17 cellular contexts compared by ENCODE assay signal in genomic region chr5:96121362-96121761, GRCh38.
A peak's percentile ranks its signal among the peaks of the same experiment; 100 is the strongest.
DNase-seq lines count a peak whose midpoint lies in the region; ATAC-seq and TF ChIP-seq lines count a peak whose summit lies in the region.
"Had no signal": no experiment of that assay in that cellular context is flagged by ENCODE, and none has a peak within 500 bp of the region (broad histone marks: within the 10 kb centered on the region; RNA-seq: fewer than 3 reads in every experiment).

No MANE protein-coding gene starts in this region.

- TF ChIP-seq POLR2A in body of pancreas (IDR thresholded peaks at IDR 0.05), result no peak

- no peaks in the 10 kb centered on the region for H3F3A ChIP-seq in PC-3 (ENCODE audit: low read length, unreplicated experiment)

- no peak overlapping the region for H3K9ac ChIP-seq in PC-3 (ENCODE audit: low read length)

- no peak overlapping the region for H3K4me3 Mint-ChIP-seq in HFFc6
- peak overlapping the region; percentile 40 for H3K4me3 Mint-ChIP-seq in progenitor cell of endocrine pancreas (ENCODE audit: low read depth)
- H3K4me3 Mint-ChIP-seq: CD14-positive monocyte had no signal

- H2AFZ ChIP-seq in PC-3 (ENCODE audit: low read length), result no peak overlapping the region

- DNase-seq in HFFc6, result no peak
- no peak for DNase-seq in body of pancreas
- peak; percentile 35 for DNase-seq in fibroblast of peridontal ligament (ENCODE audit: extremely low read depth)
- DNase-seq in progenitor cell of endocrine pancreas (ENCODE audit: low spot score, unreplicated experiment), result no peak
- no peak for DNase-seq in PC-3
- DNase-seq: DMS79 treated with DMSO at 0.1 percent for 48 hours, NCI-H1105 treated with DMSO at 0.1 percent for 48 hours, NCI-H1694, NCI-H226, NCI-H524, NCI-H82, SJCRH30 had no signal

- H3K27ac ChIP-seq in body of pancreas (no peak overlapping the region), PC-3 (ENCODE audit: low read length) (no peak overlapping the region)
- H3K27ac ChIP-seq: RWPE1, SJCRH30 had no signal

- WGBS in body of pancreas, 2 donors, result 21 to 27% methylated on average over 2 of the region's 2 CpGs

- CTCF ChIA-PET in PC-3 (lab: Charles Lee), result no interaction called here

- ATAC-seq in body of pancreas (peak; percentile 20), HG02759 (IDR thresholded peaks at IDR 0.05; ENCODE audit: unreplicated experiment) (no peak), PC-3 (no peak), HG03565 (IDR thresholded peaks at IDR 0.05; ENCODE audit: unreplicated experiment) (no peak)

- no peaks in the 10 kb centered on the region for H3K79me2 ChIP-seq in PC-3 (ENCODE audit: low read length)

- H3K9me3 Mint-ChIP-seq in HFFc6 (no peaks in the 10 kb centered on the region), progenitor cell of endocrine pancreas (ENCODE audit: low read depth) (no peaks in the 10 kb centered on the region)

- H3K27me3 ChIP-seq in body of pancreas (no peaks in the 10 kb centered on the region), PC-3 (ENCODE audit: low read length) (no peaks in the 10 kb centered on the region)
- H3K27me3 ChIP-seq: SJCRH30 had no signal

- no peak overlapping the region for H3K4me2 ChIP-seq in PC-3 (ENCODE audit: low read length)

- H3K4me3 ChIP-seq in body of pancreas (no peak overlapping the region), PC-3 (ENCODE audit: low read length) (no peak overlapping the region)
- H3K4me3 ChIP-seq: HAP-1, SJCRH30 had no signal

- H3K36me3 ChIP-seq in body of pancreas (replicated peaks in 1 of 2; ENCODE audit: insufficient read depth in 1 of 2, low read depth in 2 of 2) (no peaks in the 10 kb centered on the region), PC-3 (ENCODE audit: low read depth, low read length) (no peaks in the 10 kb centered on the region)
- H3K36me3 ChIP-seq: HAP-1, SJCRH30 had no signal

- BruUV-seq in PC-3 (replicated peaks; lab: Mats Ljungman, UMichigan), result no TSS peak

- intact Hi-C loops in body of pancreas (cut with DNase I) (no loop called here), PC-3 (cut with micrococcal nuclease) (no loop called here)

- H3K36me3 Mint-ChIP-seq in HFFc6 (ENCODE audit: low read depth) (peaks cover 6% of the 10 kb centered on the region; the same call in 1 of the 2 replicates), progenitor cell of endocrine pancreas (ENCODE audit: insufficient read depth) (no peaks in the 10 kb centered on the region)
- H3K36me3 Mint-ChIP-seq: CD14-positive monocyte had no signal

- POLR2A ChIA-PET in PC-3 (lab: Charles Lee; ENCODE audit: unreplicated experiment), result no interaction called here

- peak overlapping the region; percentile 11; the same call in 1 of the 2 replicates for H3K27ac Mint-ChIP-seq in HFFc6
- H3K27ac Mint-ChIP-seq in progenitor cell of endocrine pancreas, result peak overlapping the region; percentile 57
- H3K27ac Mint-ChIP-seq: CD14-positive monocyte had no signal

- H4K20me1 ChIP-seq in PC-3 (ENCODE audit: low read length), result no peaks in the 10 kb centered on the region

- no peaks in the 10 kb centered on the region for H3K9me3 ChIP-seq in body of pancreas
- H3K9me3 ChIP-seq in PC-3 (ENCODE audit: low read length), result no peaks in the 10 kb centered on the region
- H3K9me3 ChIP-seq: HAP-1 had no signal

- no peaks in the 10 kb centered on the region for H3K9me2 ChIP-seq in PC-3 (replicated peaks; ENCODE audit: low read length)

- no peaks in the 10 kb centered on the region; the same call in 1 of the 2 replicates for H3K27me3 Mint-ChIP-seq in HFFc6 (ENCODE audit: insufficient read depth)
- H3K27me3 Mint-ChIP-seq in progenitor cell of endocrine pancreas, result no peaks in the 10 kb centered on the region

- H3K4me1 Mint-ChIP-seq in HFFc6 (ENCODE audit: low read depth) (peaks cover 91% of the 10 kb centered on the region), progenitor cell of endocrine pancreas (ENCODE audit: low read depth) (peaks cover 68% of the 10 kb centered on the region)

- TF ChIP-seq CTCF in HFFc6 (IDR thresholded peaks at IDR 0.05) (no peak), body of pancreas (IDR thresholded peaks at IDR 0.05) (no peak), progenitor cell of endocrine pancreas (IDR thresholded peaks at IDR 0.05; ENCODE audit: unreplicated experiment) (no peak), PC-3 (conservative IDR thresholded peaks at IDR 0.05; ENCODE audit: low read depth, low read length) (no peak)

- peaks cover 91% of the 10 kb centered on the region for H3K4me1 ChIP-seq in body of pancreas
- H3K4me1 ChIP-seq in PC-3 (ENCODE audit: insufficient read depth, low read length), result peaks cover 36% of the 10 kb centered on the region
- H3K4me1 ChIP-seq: HAP-1, SJCRH30 had no signal
